In genomic region chr15:92822216-92823144, GRCh38 we compare ENCODE assay signal across 9 cellular contexts.
DNase-seq lines count a peak whose midpoint lies in the region; ATAC-seq lines count a peak whose summit lies in the region.
"Had no signal": no experiment of that assay in that cellular context is flagged by ENCODE, and none has a peak within 500 bp of the region (broad histone marks: within the 10 kb centered on the region; RNA-seq: fewer than 3 reads in every experiment).

No MANE protein-coding gene starts in this region.

- peak; percentile 24 for ATAC-seq in stimulated activated naive CD8-positive, alpha-beta T cell treated with anti-CD3 and anti-CD28 coated beads, Interleukin-15, amount 100 ng/mL, for 72 hours
- ATAC-seq in HG02588 (IDR thresholded peaks at IDR 0.05; ENCODE audit: unreplicated experiment) (no peak), GM18519 (IDR thresholded peaks at IDR 0.05; ENCODE audit: low FRiP score, unreplicated experiment) (no peak)

- intact Hi-C loops in activated CD4-positive, alpha-beta T cell treated with anti-CD3 and anti-CD28 coated beads, Interleukin-2, amount 10 ng/mL, durations not matched to agents 24 days and 14 days (cut with micrococcal nuclease): no loop called here

- H3K4me3 ChIP-seq in SK-N-MC (no peak overlapping the region), esophagus (ENCODE audit: low read depth in 1 of 2, low read length in 2 of 2) (no peak overlapping the region)

- peak overlapping the region; percentile 80 for H3K27ac ChIP-seq in SK-N-MC
- H3K27ac ChIP-seq in esophagus (ENCODE audit: low read depth in 2 of 2, low read length in 1 of 2): peak overlapping the region; percentile 55 to 63

- H3K4me3 Mint-ChIP-seq in activated CD4-positive, alpha-beta T cell treated with anti-CD3 and anti-CD28 coated beads, Interleukin-2, amount 10 ng/mL, durations not matched to agents 24 days and 14 days: peak overlapping the region; percentile 71
- peak overlapping the region; percentile 64 to 78 for H3K4me3 Mint-ChIP-seq in stimulated activated naive CD8-positive, alpha-beta T cell treated with anti-CD3 and anti-CD28 coated beads, Interleukin-15, amount 100 ng/mL, for 72 hours

- no peaks in the 10 kb centered on the region for H3K9me3 ChIP-seq in SK-N-MC (ENCODE audit: low read depth, low read length)
- H3K9me3 ChIP-seq in esophagus (ENCODE audit: control insufficient read depth in 2 of 2, insufficient read depth in 1 of 2, low read depth in 1 of 2, low read length in 1 of 2): no peaks in the 10 kb centered on the region

- no peaks in the 10 kb centered on the region for H3K27me3 Mint-ChIP-seq in activated CD4-positive, alpha-beta T cell treated with anti-CD3 and anti-CD28 coated beads, Interleukin-2, amount 10 ng/mL, durations not matched to agents 24 days and 14 days
- H3K27me3 Mint-ChIP-seq in stimulated activated naive CD8-positive, alpha-beta T cell treated with anti-CD3 and anti-CD28 coated beads, Interleukin-15, amount 100 ng/mL, for 72 hours: no peaks in the 10 kb centered on the region

- no peaks in the 10 kb centered on the region for H3K36me3 Mint-ChIP-seq in activated CD4-positive, alpha-beta T cell treated with anti-CD3 and anti-CD28 coated beads, Interleukin-2, amount 10 ng/mL, durations not matched to agents 24 days and 14 days (ENCODE audit: low read depth)

- H3K4me1 ChIP-seq in esophagus (ENCODE audit: control insufficient read depth in 2 of 2, insufficient read depth in 2 of 2, low read length in 1 of 2): no peaks in the 10 kb centered on the region

- no peaks in the 10 kb centered on the region for H3K27me3 ChIP-seq in esophagus (ENCODE audit: control insufficient read depth in 1 of 2, insufficient read depth in 2 of 2, low read length in 2 of 2)

- no peaks in the 10 kb centered on the region for H3K9me3 Mint-ChIP-seq in activated CD4-positive, alpha-beta T cell treated with anti-CD3 and anti-CD28 coated beads, Interleukin-2, amount 10 ng/mL, durations not matched to agents 24 days and 14 days
- H3K9me3 Mint-ChIP-seq in stimulated activated naive CD8-positive, alpha-beta T cell treated with anti-CD3 and anti-CD28 coated beads, Interleukin-15, amount 100 ng/mL, for 72 hours: no peaks in the 10 kb centered on the region

- H3K36me3 ChIP-seq in SK-N-MC (ENCODE audit: insufficient read depth, low read length) (no peaks in the 10 kb centered on the region), esophagus (ENCODE audit: control insufficient read depth in 2 of 2, insufficient read depth in 2 of 2, low read length in 1 of 2) (no peaks in the 10 kb centered on the region)

- WGBS in esophagus, 2 donors: 45 to 46% methylated on average over 2 of the region's 2 CpGs

- H3K27ac Mint-ChIP-seq in activated CD4-positive, alpha-beta T cell treated with anti-CD3 and anti-CD28 coated beads, Interleukin-2, amount 10 ng/mL, durations not matched to agents 24 days and 14 days: peak overlapping the region; percentile 87
- peak overlapping the region; percentile 86 to 96 for H3K27ac Mint-ChIP-seq in stimulated activated naive CD8-positive, alpha-beta T cell treated with anti-CD3 and anti-CD28 coated beads, Interleukin-15, amount 100 ng/mL, for 72 hours

- H3K9ac ChIP-seq in SK-N-MC (ENCODE audit: insufficient read length): peak overlapping the region; percentile 11

- no peak for DNase-seq in activated CD4-positive, alpha-beta T cell treated with anti-CD3 and anti-CD28 coated beads, Interleukin-2, amount 10 ng/mL, durations not matched to agents 24 days and 14 days
- DNase-seq in activated CD4-positive, alpha-beta T cell treated with anti-CD3 and anti-CD28 coated beads for 4 hours: no peak
- DNase-seq in SK-N-MC (ENCODE audit: low read depth, low spot score): no peak
- no peak for DNase-seq in stimulated activated naive CD8-positive, alpha-beta T cell treated with anti-CD3 and anti-CD28 coated beads, Interleukin-15, amount 100 ng/mL, for 72 hours
- DNase-seq in stimulated activated CD4-positive, alpha-beta T cell treated with anti-CD3 and anti-CD28 coated beads, Interleukin-2, amount 100 ng/mL, for 48 hours: no peak
- DNase-seq: SHP77 had no signal

- H3K4me1 Mint-ChIP-seq in activated CD4-positive, alpha-beta T cell treated with anti-CD3 and anti-CD28 coated beads, Interleukin-2, amount 10 ng/mL, durations not matched to agents 24 days and 14 days: peaks cover 49% of the 10 kb centered on the region
- H3K4me1 Mint-ChIP-seq in stimulated activated naive CD8-positive, alpha-beta T cell treated with anti-CD3 and anti-CD28 coated beads, Interleukin-15, amount 100 ng/mL, for 72 hours: peaks cover 67% of the 10 kb centered on the region
